In the genomic region with DNA sequence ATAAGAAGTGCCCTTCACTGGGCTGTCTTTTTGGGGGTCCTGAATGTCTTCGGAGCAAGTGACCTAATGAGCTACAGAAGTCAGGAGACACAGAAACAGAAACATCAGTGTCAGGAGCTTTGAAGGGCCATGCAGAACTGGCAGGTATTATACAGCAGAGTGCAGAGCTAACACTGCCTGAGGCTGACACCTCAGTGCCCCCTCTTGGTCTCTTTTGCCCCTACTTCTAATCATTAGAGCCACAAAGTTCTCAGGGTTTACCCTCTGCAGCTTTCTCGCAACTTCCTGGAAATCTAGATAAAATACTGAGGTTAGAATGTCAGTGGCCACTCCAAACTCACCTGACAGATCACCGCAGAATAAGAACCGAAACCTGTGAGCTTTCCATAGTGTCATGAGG, we compare ENCODE assay signal across 1 cellular context.
TF ChIP-seq lines count a peak whose summit lies in the region.

No MANE protein-coding gene starts in this region.

TF ChIP-seq in H1, 55 proteins besides CTCF, POLR2A, EP300 and RAD21:
- TF ChIP-seq SIX5 (IDR thresholded peaks at IDR 0.05; ENCODE audit: low read depth, low read length), result no peak
- TF ChIP-seq SP2 (IDR thresholded peaks at IDR 0.05; ENCODE audit: low read length), result no peak
- no peak for TF ChIP-seq CEBPB (IDR thresholded peaks at IDR 0.05; ENCODE audit: low read depth, low read length)
- TF ChIP-seq YY1 (IDR thresholded peaks at IDR 0.05; ENCODE audit: low read depth, low read length), result no peak
- TF ChIP-seq BCL11A (IDR thresholded peaks at IDR 0.05; ENCODE audit: low read depth in 2 of 2, low read length in 2 of 2), result no peak
- TF ChIP-seq BRCA1 (IDR thresholded peaks at IDR 0.05; ENCODE audit: low read depth, low read length), result no peak
